Comparison of ENCODE assay signal across 9 cellular contexts in the genomic region with DNA sequence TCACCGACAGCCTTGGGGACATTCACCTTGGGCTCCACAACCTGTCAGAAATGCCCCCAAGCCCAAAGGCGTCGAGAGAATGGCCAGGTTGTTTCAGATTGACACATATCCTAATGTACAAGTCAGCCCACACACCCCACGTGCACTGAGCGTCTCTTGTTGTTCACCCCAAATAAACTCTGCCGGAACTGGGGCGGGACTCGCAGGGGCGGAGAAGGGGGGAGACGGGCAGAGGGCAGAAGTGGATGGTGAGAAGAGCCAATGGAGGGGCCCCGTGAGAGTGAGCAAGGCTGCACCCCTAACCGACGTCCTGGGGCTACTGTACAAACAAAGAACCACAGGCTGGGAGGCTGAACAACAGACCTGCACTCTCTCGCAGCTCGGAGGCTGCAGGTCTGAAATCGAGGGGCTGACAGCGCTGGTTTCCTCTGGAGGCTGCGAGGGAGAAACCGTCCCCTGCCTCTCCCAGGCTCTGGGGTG. TPM values are rescaled to one million over a fixed set of nuclear protein-coding genes. Genes with fewer than 3 reads are reported as not detected.
DNase-seq lines count a peak whose midpoint lies in the region; ATAC-seq and TF ChIP-seq lines count a peak whose summit lies in the region.
"Had no signal": no experiment of that assay in that cellular context is flagged by ENCODE, and none has a peak within 500 bp of the region (broad histone marks: within the 10 kb centered on the region; RNA-seq: fewer than 3 reads in every experiment).

No MANE protein-coding gene starts in this region.

- peaks cover 43% of the 10 kb centered on the region for H3K4me1 ChIP-seq in upper lobe of right lung

- peak overlapping the region; percentile 68 for H3K4me3 Mint-ChIP-seq in activated T-cell treated with anti-CD3 and anti-CD28 coated beads, Interleukin-2, amount 50 U/mL, for 24 hours
- peak overlapping the region; percentile 88 for H3K4me3 Mint-ChIP-seq in natural killer cell

- intact Hi-C loops in natural killer cell (cut with micrococcal nuclease), result loop anchor here (1.0 to 5.0 kb wide), 2 partner anchors 52 to 185 kb away; partner anchors contain the start of genes PRDM15 and ZBTB21
- intact Hi-C loops in upper lobe of right lung (cut with DNase I), result no loop called here

- H3K4me1 Mint-ChIP-seq in activated T-cell treated with anti-CD3 and anti-CD28 coated beads, Interleukin-2, amount 50 U/mL, for 24 hours (ENCODE audit: low read depth), result peaks cover 48% of the 10 kb centered on the region
- H3K4me1 Mint-ChIP-seq in natural killer cell, result peaks cover 30 to 38% of the 10 kb centered on the region in 2 donors

- H3K4me3 ChIP-seq in GM12864 (ENCODE audit: low read depth, low read length) (peak overlapping the region; percentile 49), H7 (ENCODE audit: insufficient read depth, low read depth, low read length) (no peak overlapping the region), upper lobe of right lung (peak overlapping the region; percentile 2)

- H3K9me3 Mint-ChIP-seq in activated T-cell treated with anti-CD3 and anti-CD28 coated beads, Interleukin-2, amount 50 U/mL, for 24 hours, result no peaks in the 10 kb centered on the region
- H3K9me3 Mint-ChIP-seq in natural killer cell, result no peaks in the 10 kb centered on the region

- no peaks in the 10 kb centered on the region for H3K27me3 ChIP-seq in H7 (ENCODE audit: control insufficient read depth, insufficient read depth, low read length)
- no peaks in the 10 kb centered on the region for H3K27me3 ChIP-seq in upper lobe of right lung

- H3K27ac ChIP-seq in upper lobe of right lung, result peak overlapping the region; percentile 58

- H3K9me3 ChIP-seq in upper lobe of right lung, result no peaks in the 10 kb centered on the region

- TF ChIP-seq CTCF in GM12864 (IDR thresholded peaks at IDR 0.05; ENCODE audit: low read depth, low read length, missing control alignments), result no peak
- TF ChIP-seq CTCF in natural killer cell (IDR thresholded peaks at IDR 0.05), result no peak
- TF ChIP-seq CTCF in upper lobe of right lung (IDR thresholded peaks at IDR 0.05), result no peak

- H3K36me3 ChIP-seq in H7 (replicated peaks; ENCODE audit: control insufficient read depth, insufficient read depth, low read length) (no peaks in the 10 kb centered on the region), upper lobe of right lung (no peaks in the 10 kb centered on the region)

- DNase-seq in GM12864 (ENCODE audit: low read depth), result peak; percentile 96
- DNase-seq in H7, result peak; percentile 62
- DNase-seq in NCI-H2107 treated with DMSO at 0.1 percent for 48 hours (lab: John Stamatoyannopoulos, UW; ENCODE audit: unreplicated experiment), result peak; percentile 71
- DNase-seq in activated T-cell treated with anti-CD3 and anti-CD28 coated beads, Interleukin-2, amount 50 U/mL, for 24 hours, result peak; percentile 75
- peak; percentile 62 for DNase-seq in natural killer cell
- DNase-seq in upper lobe of right lung, result peak; percentile 88
- no peak for DNase-seq in DMS53 treated with DMSO at 0.1 percent for 48 hours (lab: John Stamatoyannopoulos, UW; ENCODE audit: unreplicated experiment)
- DNase-seq in NCI-H146 (lab: John Stamatoyannopoulos, UW), result no peak

- ATAC-seq in natural killer cell, result peak; percentile 86 to 90 (median 89)
- peak; percentile 68 for ATAC-seq in upper lobe of right lung

- no peaks in the 10 kb centered on the region for H3K36me3 Mint-ChIP-seq in activated T-cell treated with anti-CD3 and anti-CD28 coated beads, Interleukin-2, amount 50 U/mL, for 24 hours (ENCODE audit: low read depth)
- H3K36me3 Mint-ChIP-seq in natural killer cell, result no peaks in the 10 kb centered on the region

- no peaks in the 10 kb centered on the region for H3K27me3 Mint-ChIP-seq in activated T-cell treated with anti-CD3 and anti-CD28 coated beads, Interleukin-2, amount 50 U/mL, for 24 hours
- H3K27me3 Mint-ChIP-seq in natural killer cell (ENCODE audit: low read depth in 2 of 2), result peaks cover 44 to 69% of the 10 kb centered on the region in 2 donors

- peak overlapping the region; percentile 85 for H3K27ac Mint-ChIP-seq in activated T-cell treated with anti-CD3 and anti-CD28 coated beads, Interleukin-2, amount 50 U/mL, for 24 hours
- peak overlapping the region; percentile 46 to 86 for H3K27ac Mint-ChIP-seq in natural killer cell

RNA-seq across cellular contexts. Expression of gene UMODL1, which starts 8.5 kb away (rescaled TPM):
- 0.73 TPM in 1 of 2 replicates, not detected in the other for total RNA-seq in H7 (2014; rRNA removed; shearing (Covaris generic))
- total RNA-seq in natural killer cell, result under 1 TPM in 2 of 3 donors, not detected in 1; 0.14 to 0.28 TPM
- 0.49 TPM for total RNA-seq in upper lobe of right lung
- total RNA-seq: temporal lobe had no signal

RNA-seq across cellular contexts. Expression of gene ZBTB21, which starts 52.4 kb away (rescaled TPM):
- total RNA-seq in H7 (2014; rRNA removed; shearing (Covaris generic)), result 10.2 and 12.1 TPM in 2 replicates
- total RNA-seq in natural killer cell (100 to 1,000 TPM in 2 of 3 donors, 10 to 100 TPM in 1; 78.2 to 113 (median 100) TPM), upper lobe of right lung (17.8 TPM)

Comparison
In these comparisons a context has a peak if more than half of its experiments do, and no peak if none do; other contexts are left out.
1. DNase-seq: peak in GM12864 (single experiment), H7 (single experiment), NCI-H2107 treated with DMSO at 0.1 percent for 48 hours (single experiment), activated T-cell treated with anti-CD3 and anti-CD28 coated beads, Interleukin-2, amount 50 U/mL, for 24 hours (single experiment), natural killer cell (single experiment) and upper lobe of right lung (single experiment); none in DMS53 treated with DMSO at 0.1 percent for 48 hours (single experiment) and NCI-H146 (single experiment).